12 cellular contexts compared by ENCODE assay signal in genomic region chr3:131796558-131796957, GRCh38.
A peak's percentile ranks its signal among the peaks of the same experiment; 100 is the strongest.
DNase-seq lines count a peak whose midpoint lies in the region; ATAC-seq, FAIRE-seq and TF ChIP-seq lines count a peak whose summit lies in the region.
"Had no signal": no experiment of that assay in that cellular context is flagged by ENCODE, and none has a peak within 500 bp of the region (broad histone marks: within the 10 kb centered on the region; RNA-seq: fewer than 3 reads in every experiment).

No MANE protein-coding gene starts in this region.

- H3K27ac ChIP-seq in SK-N-MC = no peak overlapping the region
- no peak overlapping the region for H3K27ac ChIP-seq in CD8-positive, alpha-beta memory T cell (ENCODE audit: low read depth, low read length)
- H3K27ac ChIP-seq in lower lobe of right lung = no peak overlapping the region

- no peak for TF ChIP-seq CTCF in lower lobe of right lung (IDR thresholded peaks at IDR 0.05)

- peak; percentile 55 for ATAC-seq in HG03045 (IDR thresholded peaks at IDR 0.05; ENCODE audit: unreplicated experiment)
- ATAC-seq in lower lobe of right lung = no peak
- ATAC-seq: SK-N-SH treated with all-trans-retinoic acid at 6 μM for 48 hours had no signal

- CTCF ChIA-PET in activated naive CD4-positive, alpha-beta T cell treated with anti-CD3 and anti-CD28 coated beads for 36 hours (lab: Charles Lee) = interaction anchor here (0.8 to 4.3 kb wide), 7 partner anchors 11 to 413 kb away, joined by 3 to 31 read pairs (median 4); no protein-coding TSS in a partner anchor
- CTCF ChIA-PET in CD8-positive, alpha-beta memory T cell (lab: Charles Lee) = no interaction called here

- H3K4me1 ChIP-seq in CD8-positive, alpha-beta memory T cell (ENCODE audit: insufficient read depth, low read length) = no peaks in the 10 kb centered on the region
- no peaks in the 10 kb centered on the region for H3K4me1 ChIP-seq in lower lobe of right lung

- H3K4me1 Mint-ChIP-seq in activated naive CD4-positive, alpha-beta T cell treated with anti-CD3 and anti-CD28 coated beads for 36 hours (ENCODE audit: low read depth) = peaks cover 8% of the 10 kb centered on the region
- peaks cover 0 to 6% (median 0%) of the 10 kb centered on the region in 3 donors for H3K4me1 Mint-ChIP-seq in CD8-positive, alpha-beta memory T cell

- no peaks in the 10 kb centered on the region for H3K36me3 ChIP-seq in SK-N-MC (ENCODE audit: insufficient read depth, low read length)
- no peaks in the 10 kb centered on the region for H3K36me3 ChIP-seq in CD8-positive, alpha-beta memory T cell (ENCODE audit: insufficient read depth, low read length)
- no peaks in the 10 kb centered on the region for H3K36me3 ChIP-seq in lower lobe of right lung

- peaks cover 13% of the 10 kb centered on the region for H3K27me3 Mint-ChIP-seq in activated naive CD4-positive, alpha-beta T cell treated with anti-CD3 and anti-CD28 coated beads for 36 hours (ENCODE audit: low read depth)
- peaks cover 6 to 25% of the 10 kb centered on the region in 2 donors for H3K27me3 Mint-ChIP-seq in CD8-positive, alpha-beta memory T cell

- FAIRE-seq in RCC 7860 (lab: Jason Lieb, UNC) = no peak

- intact Hi-C loops in activated naive CD4-positive, alpha-beta T cell treated with anti-CD3 and anti-CD28 coated beads for 36 hours (cut with micrococcal nuclease) = loop anchor here (10.0 kb wide), 1 partner anchor 598 kb away; no protein-coding TSS in a partner anchor
- intact Hi-C loops in lower lobe of right lung (cut with DNase I) = no loop called here

- DNase-seq in activated naive CD4-positive, alpha-beta T cell treated with anti-CD3 and anti-CD28 coated beads for 36 hours = peak; percentile 9
- no peak for DNase-seq in activated naive CD4-positive, alpha-beta T cell treated with Interleukin-2 at 50 U/mL for 16 hours
- DNase-seq in SK-N-MC (ENCODE audit: low read depth, low spot score) (peak; percentile 86), RCC 7860 (ENCODE audit: low spot score) (no peak), NCI-H187 (lab: John Stamatoyannopoulos, UW) (no peak), lower lobe of right lung (no peak)
- no peak for DNase-seq in CD8-positive, alpha-beta memory T cell
- DNase-seq: activated T-cell treated with anti-CD3 and anti-CD28 coated beads, Interleukin-2, amount 50 U/mL, for 4 hours; immature natural killer cell; stimulated activated naive CD4-positive, alpha-beta T cell treated with Interleukin-2 at 50 U/mL for 16 hours had no signal

- no peaks in the 10 kb centered on the region for H3K9me3 Mint-ChIP-seq in activated naive CD4-positive, alpha-beta T cell treated with anti-CD3 and anti-CD28 coated beads for 36 hours
- H3K9me3 Mint-ChIP-seq in CD8-positive, alpha-beta memory T cell = no peaks in the 10 kb centered on the region
- H3K9me3 Mint-ChIP-seq: activated T-cell treated with anti-CD3 and anti-CD28 coated beads, Interleukin-2, amount 50 U/mL, for 4 hours; immature natural killer cell had no signal

- H3K4me3 ChIP-seq in SK-N-MC = no peak overlapping the region
- H3K4me3 ChIP-seq in CD8-positive, alpha-beta memory T cell (ENCODE audit: low read length) = no peak overlapping the region
- H3K4me3 ChIP-seq in lower lobe of right lung = no peak overlapping the region

- H3K4me3 Mint-ChIP-seq in activated naive CD4-positive, alpha-beta T cell treated with anti-CD3 and anti-CD28 coated beads for 36 hours = no peak overlapping the region
- H3K4me3 Mint-ChIP-seq in CD8-positive, alpha-beta memory T cell = no peak overlapping the region
- H3K4me3 Mint-ChIP-seq: activated T-cell treated with anti-CD3 and anti-CD28 coated beads, Interleukin-2, amount 50 U/mL, for 4 hours; immature natural killer cell had no signal

- H3K9me3 ChIP-seq in SK-N-MC (ENCODE audit: low read depth, low read length) (no peaks in the 10 kb centered on the region), lower lobe of right lung (no peaks in the 10 kb centered on the region)
- no peaks in the 10 kb centered on the region for H3K9me3 ChIP-seq in CD8-positive, alpha-beta memory T cell (ENCODE audit: low read length)

- no peaks in the 10 kb centered on the region for H3K36me3 Mint-ChIP-seq in activated naive CD4-positive, alpha-beta T cell treated with anti-CD3 and anti-CD28 coated beads for 36 hours (ENCODE audit: low read depth)
- H3K36me3 Mint-ChIP-seq in CD8-positive, alpha-beta memory T cell = no peaks in the 10 kb centered on the region
- H3K36me3 Mint-ChIP-seq: immature natural killer cell had no signal

- no peaks in the 10 kb centered on the region for H3K27me3 ChIP-seq in CD8-positive, alpha-beta memory T cell (ENCODE audit: insufficient read depth, low read length, poor library complexity, severe bottlenecking)
- no peaks in the 10 kb centered on the region for H3K27me3 ChIP-seq in lower lobe of right lung (ENCODE audit: low read depth)

- no peak overlapping the region for H3K9ac ChIP-seq in SK-N-MC (ENCODE audit: insufficient read length)

- POLR2A ChIA-PET in CD8-positive, alpha-beta memory T cell (lab: Charles Lee) = no interaction called here

- H3K27ac Mint-ChIP-seq in activated naive CD4-positive, alpha-beta T cell treated with anti-CD3 and anti-CD28 coated beads for 36 hours = no peak overlapping the region
- H3K27ac Mint-ChIP-seq in CD8-positive, alpha-beta memory T cell = peak overlapping the region in 1 of 8 donors; percentile 22
- H3K27ac Mint-ChIP-seq: immature natural killer cell had no signal

Comparison
In these comparisons a context has a peak if more than half of its experiments do, and no peak if none do; other contexts are left out.
1. DNase-seq: peak in activated naive CD4-positive, alpha-beta T cell treated with anti-CD3 and anti-CD28 coated beads for 36 hours (single experiment) and SK-N-MC (single experiment); none in activated naive CD4-positive, alpha-beta T cell treated with Interleukin-2 at 50 U/mL for 16 hours (single experiment), RCC 7860 (single experiment), CD8-positive, alpha-beta memory T cell (0 of 5), NCI-H187 (0 of 2) and lower lobe of right lung (single experiment).